8 cellular contexts compared by ENCODE assay signal in the genomic region with DNA sequence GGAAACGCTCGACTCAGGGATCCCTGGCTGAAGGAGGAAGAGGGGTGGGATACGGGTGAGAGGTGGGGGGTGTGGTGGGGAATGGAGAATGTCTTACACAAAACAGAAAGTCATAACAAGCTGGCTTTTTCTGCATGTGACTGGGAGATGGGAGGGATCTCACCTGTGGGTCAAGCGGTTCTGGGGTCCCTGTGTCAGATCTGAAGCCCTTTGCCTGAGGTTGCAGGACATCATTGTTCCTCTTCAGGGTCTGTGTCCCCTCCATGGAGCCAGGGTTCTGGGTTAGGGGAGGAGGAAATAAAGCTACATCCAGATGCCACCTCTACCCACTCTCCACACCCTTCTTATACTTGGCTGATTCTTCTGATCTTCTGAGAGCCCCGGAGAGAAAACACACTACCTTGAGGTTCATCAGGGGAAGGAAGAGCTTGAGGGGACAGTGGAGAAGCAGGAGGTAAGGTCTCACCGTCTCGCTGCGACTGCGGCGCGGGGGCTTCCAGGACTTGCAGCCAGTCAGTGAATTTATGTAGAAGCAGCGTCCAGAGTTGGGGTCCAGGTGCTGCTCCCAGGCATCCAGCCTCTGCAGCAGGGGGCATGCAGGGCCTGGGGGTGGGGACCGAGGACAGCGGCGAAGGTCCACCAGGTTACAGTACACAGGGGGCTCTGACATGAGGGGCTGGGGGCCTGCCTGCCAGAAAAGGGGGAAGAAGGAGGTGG. TPM values are rescaled to one million over a fixed set of nuclear protein-coding genes. Genes with fewer than 3 reads are reported as not detected.
A peak's percentile ranks its signal among the peaks of the same experiment; 100 is the strongest.
DNase-seq lines count a peak whose midpoint lies in the region; ATAC-seq and TF ChIP-seq lines count a peak whose summit lies in the region.
"Had no signal": no experiment of that assay in that cellular context is flagged by ENCODE, and none has a peak within 500 bp of the region (broad histone marks: within the 10 kb centered on the region; RNA-seq: fewer than 3 reads in every experiment).

No MANE protein-coding gene starts in this region.

- H3K4me1 ChIP-seq in psoas muscle, result peaks cover 13% of the 10 kb centered on the region

- 79 to 91% (median 80%) methylated on average over 12 to 15 of the region's 15 CpGs for WGBS in psoas muscle, 3 donors

- TF ChIP-seq CTCF in psoas muscle (IDR thresholded peaks at IDR 0.05), result no peak
- TF ChIP-seq CTCF in GM10266 (IDR thresholded peaks at IDR 0.05; ENCODE audit: control insufficient read depth, insufficient read depth, low read depth, missing control alignments), result no peak

- no peaks in the 10 kb centered on the region for H3K9me3 ChIP-seq in KOPT-K1 (ENCODE audit: insufficient read depth, low read length, poor library complexity, severe bottlenecking)
- H3K9me3 ChIP-seq in psoas muscle, result no peaks in the 10 kb centered on the region

- H3K4me3 ChIP-seq in psoas muscle, result peak overlapping the region; percentile 36

- intact Hi-C loops in psoas muscle (cut with DNase I), result no loop called here

- peaks cover 0 to 49% (median 18%) of the 10 kb centered on the region in 3 donors for H3K27me3 ChIP-seq in psoas muscle (ENCODE audit: insufficient read depth in 3 of 3, low read length in 2 of 3)

- H3K36me3 ChIP-seq in KOPT-K1 (ENCODE audit: insufficient read depth, low read length), result peaks cover 42% of the 10 kb centered on the region
- no peaks in the 10 kb centered on the region for H3K36me3 ChIP-seq in psoas muscle (ENCODE audit: insufficient read depth in 1 of 2, low read depth in 1 of 2)

- no peak for ATAC-seq in psoas muscle
- ATAC-seq in HG02623 (IDR thresholded peaks at IDR 0.05; ENCODE audit: unreplicated experiment), result no peak
- ATAC-seq in HG02610 (IDR thresholded peaks at IDR 0.05; ENCODE audit: unreplicated experiment), result no peak

- H3K27ac ChIP-seq in KOPT-K1 (ENCODE audit: low read depth, low read length, poor library complexity, severe bottlenecking) (peak overlapping the region; percentile 94), angular gyrus (ENCODE audit: low read depth, low read length) (peak overlapping the region; percentile 19), psoas muscle (no peak overlapping the region)

- no peak for DNase-seq in psoas muscle
- no peak for DNase-seq in GM10266 (ENCODE audit: extremely low spot score)
- DNase-seq: NCI-H2227 treated with DMSO at 0.1 percent for 48 hours had no signal

RNA-seq across cellular contexts. Expression of a gene that starts 2.5 kb away (rescaled TPM):
- 1 to 10 TPM; 1.3 to 5.4 (median 4.1) TPM for total RNA-seq in psoas muscle
- 1 to 10 TPM in 2 of 3 donors, under 1 TPM in 1; 0.91 to 2.0 (median 1.4) TPM for polyA plus RNA-seq in psoas muscle

RNA-seq across cellular contexts. Expression of a gene that starts 10.7 kb away (rescaled TPM):
- 10 to 100 TPM; 68.6 to 88.0 (median 83.7) TPM for total RNA-seq in psoas muscle
- 10 to 100 TPM; 41.2 to 97.4 (median 77.7) TPM for polyA plus RNA-seq in psoas muscle

RNA-seq across cellular contexts. Expression of a gene that starts 17.6 kb away (rescaled TPM):
- under 1 TPM in 3 of 4 donors, not detected in 1; 0.07 to 0.86 (median 0.61) TPM for total RNA-seq in psoas muscle
- polyA plus RNA-seq in psoas muscle, result under 1 TPM; 0.21 to 0.34 (median 0.23) TPM

RNA-seq across cellular contexts. Expression of a gene that starts 22.0 kb away (rescaled TPM):
- total RNA-seq in psoas muscle, result 1 to 10 TPM in 2 of 4 donors, under 1 TPM in 2; 0.23 to 6.8 (median 2.1) TPM
- 1 to 10 TPM in 1 of 3 donors, under 1 TPM in 2; 0.18 to 1.4 (median 0.18) TPM for polyA plus RNA-seq in psoas muscle
- total RNA-seq: pulmonary artery endothelial cell had no signal

RNA-seq across cellular contexts. Expression of a gene that starts 42.6 kb away (rescaled TPM):
- total RNA-seq in psoas muscle, result under 1 TPM in 2 of 4 donors, not detected in 2; 0.18 to 0.21 TPM
- polyA plus RNA-seq in psoas muscle, result under 1 TPM in 1 of 3 donors, not detected in 2; 0.05 TPM
- total RNA-seq: pulmonary artery endothelial cell had no signal
